8 cellular contexts compared by ENCODE assay signal in genomic region chr6:37137201-37137880, GRCh38. TPM values are rescaled to one million over a fixed set of nuclear protein-coding genes. Genes with fewer than 3 reads are reported as not detected.
DNase-seq lines count a peak whose midpoint lies in the region; ATAC-seq and TF ChIP-seq lines count a peak whose summit lies in the region.

No MANE protein-coding gene starts in this region.

- H3K9me3 ChIP-seq in left lung = no peaks in the 10 kb centered on the region

- CTCF ChIA-PET in RWPE1 (lab: Yijun Ruan, JAX) = interaction anchor here (0.7 to 1.3 kb wide), 3 partner anchors 24 to 777 kb away, joined by 3 to 5 read pairs (median 4); no protein-coding TSS in a partner anchor

- H3K4me3 ChIP-seq in left lung = no peak overlapping the region

- peak; percentile 94 for DNase-seq in RWPE1 (ENCODE audit: low spot score)
- DNase-seq in central memory CD4-positive, alpha-beta T cell = peak; percentile 10
- DNase-seq in left lung = no peak
- DNase-seq in stimulated activated naive CD8-positive, alpha-beta T cell treated with anti-CD3 and anti-CD28 coated beads, Interleukin-15, Interleukin-2, amounts not matched to agents 100 U/mL and 50 U/mL, for 24 hours = peak; percentile 45
- no peak for DNase-seq in NCI-H1436 (lab: John Stamatoyannopoulos, UW)
- no peak for DNase-seq in OCI-M1 (lab: John Stamatoyannopoulos, UW)
- DNase-seq in superior temporal gyrus (ENCODE audit: extremely low spot score) = no peak

- TF ChIP-seq CTCF in RWPE1 (conservative IDR thresholded peaks at IDR 0.05; ENCODE audit: low read depth) (no peak), left lung (IDR thresholded peaks at IDR 0.05) (no peak)

- no peaks in the 10 kb centered on the region for H3K27me3 ChIP-seq in left lung

- POLR2A ChIA-PET in RWPE1 (lab: Yijun Ruan, JAX; ENCODE audit: low non-redundant PET) = no interaction called here

- H3K36me3 ChIP-seq in left lung = no peaks in the 10 kb centered on the region

- H3K27ac ChIP-seq in RWPE1 (peak overlapping the region; percentile 79), left lung (peak overlapping the region; percentile 35 to 51)

- intact Hi-C loops in left lung (cut with DNase I) = no loop called here

- H3K4me1 ChIP-seq in left lung = peaks cover 21 to 35% of the 10 kb centered on the region in 2 donors

- ATAC-seq in GM18868 (IDR thresholded peaks at IDR 0.05; ENCODE audit: unreplicated experiment) (peak; percentile 61), left lung (peak; percentile 60)
- ATAC-seq in stimulated activated naive CD8-positive, alpha-beta T cell treated with anti-CD3 and anti-CD28 coated beads, Interleukin-15, Interleukin-2, amounts not matched to agents 100 U/mL and 50 U/mL, for 24 hours = peak; percentile 96

RNA-seq across cellular contexts. Expression of gene PIM1, which starts 32.6 kb away (rescaled TPM):
- 10 to 100 TPM; 42.2 to 89.8 TPM for total RNA-seq in left lung

Comparison
In these comparisons a context has a peak if more than half of its experiments do, and no peak if none do; other contexts are left out.
1. DNase-seq: peak in RWPE1 (single experiment), central memory CD4-positive, alpha-beta T cell (single experiment) and stimulated activated naive CD8-positive, alpha-beta T cell treated with anti-CD3 and anti-CD28 coated beads, Interleukin-15, Interleukin-2, amounts not matched to agents 100 U/mL and 50 U/mL, for 24 hours (single experiment); none in left lung (0 of 2), NCI-H1436 (single experiment), OCI-M1 (single experiment) and superior temporal gyrus (single experiment).
2. Peak in every context shown above with its lines, with median percentiles within 50 percentile points of each other: ATAC-seq.